ENCODE assay signal across 22 cellular contexts in genomic region chr7:87263537-87263936, GRCh38. TPM values are rescaled to one million over a fixed set of nuclear protein-coding genes. Genes with fewer than 3 reads are reported as not detected.
DNase-seq lines count a peak whose midpoint lies in the region; ATAC-seq, FAIRE-seq and TF ChIP-seq lines count a peak whose summit lies in the region.
"Had no signal": no experiment of that assay in that cellular context is flagged by ENCODE, and none has a peak within 500 bp of the region (broad histone marks: within the 10 kb centered on the region; RNA-seq: fewer than 3 reads in every experiment).

No MANE protein-coding gene starts in this region.

- no peaks in the 10 kb centered on the region for H3K79me1 ChIP-seq in H1 (ENCODE audit: low read depth, low read length)

- CTCF ChIA-PET in H1 (lab: Charles Lee; ENCODE audit: partially characterized antibody), result interaction anchor here (0.7 to 1.8 kb wide), 3 partner anchors 49 to 152 kb away, joined by 3 to 4 read pairs (median 3); no protein-coding TSS in a partner anchor

- H3K56ac ChIP-seq in H1 (replicated peaks; ENCODE audit: insufficient read length, low read depth, low read length), result no peak overlapping the region

- no peaks in the 10 kb centered on the region for H3K36me3 ChIP-seq in H1 (ENCODE audit: control insufficient read depth in 2 of 4, insufficient read depth in 4 of 4, low read length in 3 of 4)
- H3K36me3 ChIP-seq: BE2C; BLaER1 treated with 17β-estradiol and CSF1 and Interleukin-3, amounts not matched to agents 10 nM and 100 nM; HAP-1 had no signal

- TF ChIP-seq RAD21 in H1 (IDR thresholded peaks at IDR 0.05 in 1 of 2, conservative IDR thresholded peaks at IDR 0.05 in 1 of 2; ENCODE audit: low read depth in 2 of 2, low read length in 2 of 2), result no peak

- POLR2A ChIA-PET in H1 (lab: Charles Lee; ENCODE audit: partially characterized antibody), result interaction anchor here (1.3 kb wide), 1 partner anchor 12 kb away, joined by 4 read pairs; no protein-coding TSS in a partner anchor

- no peaks in the 10 kb centered on the region for H3K9me3 ChIP-seq in H1 (ENCODE audit: insufficient read depth in 2 of 2, low read depth in 1 of 2, low read length in 1 of 2)
- H3K9me3 ChIP-seq: A549, BE2C, HAP-1 had no signal

- H3K4me1 ChIP-seq in H1 (replicated peaks in 1 of 4; ENCODE audit: control insufficient read depth in 3 of 4, insufficient read depth in 4 of 4, low read length in 3 of 4), result no peaks in the 10 kb centered on the region
- H3K4me1 ChIP-seq: A549, BE2C, HAP-1 had no signal

- TF ChIP-seq POLR2A in H1 (IDR thresholded peaks at IDR 0.05; ENCODE audit: control extremely low read depth in 1 of 2, low read depth in 2 of 2, low read length in 2 of 2), result no peak

- no peak for FAIRE-seq in H1 (lab: Jason Lieb, UNC)
- FAIRE-seq: A549, D721Med, G401.6, GM12892, H54 had no signal

- peak; percentile 19 for DNase-seq in NCI-H748 (lab: John Stamatoyannopoulos, UW; ENCODE audit: unreplicated experiment)
- no peak for DNase-seq in NCI-H748 treated with DMSO at 0.1 percent for 48 hours (lab: John Stamatoyannopoulos, UW)
- DNase-seq in NCI-H69 (lab: John Stamatoyannopoulos, UW), result peak; percentile 23
- DNase-seq in H1 (ENCODE audit: low read depth in 1 of 2, low spot score in 2 of 2), result no peak
- DNase-seq in H4 (ENCODE audit: low spot score), result no peak
- DNase-seq: 8988T; ACHN; AML-193; BE2C; CD4-positive, alpha-beta T cell; CD8-positive, alpha-beta memory T cell; DMS 273 treated with DMSO at 0.1 percent for 48 hours; DND-41; HFFc6 had no signal

- H4K5ac ChIP-seq in H1 (ENCODE audit: insufficient read length, low read depth, low read length), result no peak overlapping the region

- H3K18ac ChIP-seq in H1 (ENCODE audit: extremely low read depth, low read length), result no peak overlapping the region

- no peaks in the 10 kb centered on the region for H4K20me1 ChIP-seq in H1 (replicated peaks in 1 of 2; ENCODE audit: control insufficient read depth in 1 of 2, insufficient read depth in 2 of 2, low read length in 2 of 2)
- H4K20me1 ChIP-seq: BLaER1 treated with 17β-estradiol and CSF1 and Interleukin-3, amounts not matched to agents 10 nM and 100 nM had no signal

- no peaks in the 10 kb centered on the region for H3K79me2 ChIP-seq in H1 (ENCODE audit: control insufficient read depth in 1 of 2, insufficient read depth in 2 of 2, low read length in 2 of 2)

- H2BK12ac ChIP-seq in H1 (ENCODE audit: low read depth, low read length), result no peak overlapping the region

- no peak overlapping the region for H3K4me2 ChIP-seq in H1 (ENCODE audit: insufficient read depth in 1 of 2, low read depth in 2 of 2, low read length in 2 of 2)
- H3K4me2 ChIP-seq: A549; BLaER1 treated with 17β-estradiol and CSF1 and Interleukin-3, amounts not matched to agents 10 nM and 100 nM had no signal

- no peak overlapping the region for H2AK5ac ChIP-seq in H1 (ENCODE audit: low read depth, low read length)

- no peak overlapping the region for H2BK5ac ChIP-seq in H1 (ENCODE audit: low read depth, low read length)

- H3K14ac ChIP-seq in H1 (ENCODE audit: insufficient read length), result no peak overlapping the region

- H3K4me3 ChIP-seq in H1 (ENCODE audit: extremely low read depth in 1 of 4, insufficient read depth in 2 of 4, low read depth in 3 of 4, low read length in 4 of 4), result no peak overlapping the region
- H3K4me3 ChIP-seq: A549; BLaER1 treated with 17β-estradiol and CSF1 and Interleukin-3, amounts not matched to agents 10 nM and 100 nM; HAP-1 had no signal

- H2AFZ ChIP-seq in H1 (ENCODE audit: low read length), result peak overlapping the region; percentile 90

- H3K27ac ChIP-seq in H1 (ENCODE audit: low read depth, low read length), result no peak overlapping the region
- H3K27ac ChIP-seq: A549; BLaER1 treated with 17β-estradiol and CSF1 and Interleukin-3, amounts not matched to agents 10 nM and 100 nM had no signal

- H3K23me2 ChIP-seq in H1 (ENCODE audit: low read depth, low read length), result no peaks in the 10 kb centered on the region

- 99% methylated on average over 6 of the region's 8 CpGs; no CpG with 5 or more reads in 1 of the 2 experiments for WGBS in H1 (ENCODE audit: extremely low coverage in 1 of 2, insufficient coverage in 1 of 2, insufficient read length in 1 of 2, insufficient replicate concordance in 2 of 2, low coverage in 1 of 2, low lambda C conversion rate in 2 of 2, missing lambda C conversion rate in 1 of 2), 2 experiments

- TF ChIP-seq EP300 in H1 (IDR thresholded peaks at IDR 0.05; ENCODE audit: borderline replicate concordance in 1 of 2, low read depth in 2 of 2, low read length in 2 of 2), result no peak

- no peak overlapping the region for H3K23ac ChIP-seq in H1 (ENCODE audit: insufficient read length)

- H4K91ac ChIP-seq in H1 (replicated peaks; ENCODE audit: insufficient read length, low read length), result no peak overlapping the region

- no peak overlapping the region for H3K9ac ChIP-seq in H1 (replicated peaks in 1 of 4; ENCODE audit: extremely low read depth in 1 of 4, low read depth in 3 of 4, low read length in 3 of 4)
- H3K9ac ChIP-seq: BLaER1 treated with 17β-estradiol and CSF1 and Interleukin-3, amounts not matched to agents 10 nM and 100 nM had no signal

- no peak overlapping the region for H2BK20ac ChIP-seq in H1 (ENCODE audit: low read length)

- TF ChIP-seq CTCF in H1 (IDR thresholded peaks at IDR 0.05; ENCODE audit: control extremely low read depth in 1 of 3, insufficient read depth in 1 of 3, low read depth in 1 of 3, low read length in 3 of 3), result no peak

- no peak for ATAC-seq in HG02852 (IDR thresholded peaks at IDR 0.05; ENCODE audit: unreplicated experiment)
- ATAC-seq: A549 had no signal

- no peak overlapping the region for H3K4ac ChIP-seq in H1 (replicated peaks; ENCODE audit: insufficient read length, low read depth, low read length)

- H4K8ac ChIP-seq in H1 (ENCODE audit: extremely low read depth, insufficient read depth, low read length), result no peak overlapping the region

- no peak overlapping the region for H2BK120ac ChIP-seq in H1 (replicated peaks; ENCODE audit: low read depth, low read length)

- H2BK15ac ChIP-seq in H1 (ENCODE audit: low read length), result no peak overlapping the region

- no peaks in the 10 kb centered on the region for H3K27me3 ChIP-seq in H1 (replicated peaks in 1 of 4; ENCODE audit: control insufficient read depth in 3 of 4, extremely low read depth in 1 of 4, insufficient read depth in 3 of 4, low read length in 3 of 4)
- H3K27me3 ChIP-seq: BE2C; BLaER1 treated with 17β-estradiol and CSF1 and Interleukin-3, amounts not matched to agents 10 nM and 100 nM had no signal

TF ChIP-seq in H1, 55 proteins besides CTCF, POLR2A, EP300 and RAD21:
- TF ChIP-seq CREB1 (IDR thresholded peaks at IDR 0.05), result no peak
- TF ChIP-seq FOSL1 (IDR thresholded peaks at IDR 0.05; ENCODE audit: insufficient read depth, low read depth, low read length), result no peak
- no peak for TF ChIP-seq KDM4A (IDR thresholded peaks at IDR 0.05; ENCODE audit: low read depth, low read length, severe bottlenecking)
- no peak for TF ChIP-seq SRF (IDR thresholded peaks at IDR 0.05; ENCODE audit: low read depth, low read length)
- TF ChIP-seq GTF2F1 (IDR thresholded peaks at IDR 0.05; ENCODE audit: borderline replicate concordance, low read depth, low read length), result no peak
- TF ChIP-seq RNF2 (IDR thresholded peaks at IDR 0.05; ENCODE audit: borderline replicate concordance, low read depth, low read length, missing control alignments, poor library complexity, severe bottlenecking), result no peak
- no peak for TF ChIP-seq CBX5 (IDR thresholded peaks at IDR 0.05; ENCODE audit: low read depth, low read length)
- no peak for TF ChIP-seq POU5F1 (IDR thresholded peaks at IDR 0.05; ENCODE audit: low read depth, low read length)
- TF ChIP-seq CHD1 (IDR thresholded peaks at IDR 0.05; ENCODE audit: low read depth, low read length), result no peak
- no peak for TF ChIP-seq JUN (IDR thresholded peaks at IDR 0.05; ENCODE audit: low read depth, low read length)
- TF ChIP-seq RBBP5 (IDR thresholded peaks at IDR 0.05; ENCODE audit: borderline replicate concordance, low read depth, low read length), result no peak
- no peak for TF ChIP-seq CEBPB (IDR thresholded peaks at IDR 0.05; ENCODE audit: low read depth, low read length)
- TF ChIP-seq YY1 (IDR thresholded peaks at IDR 0.05; ENCODE audit: low read depth, low read length), result no peak
- no peak for TF ChIP-seq POLR2AphosphoS5 (IDR thresholded peaks at IDR 0.05; ENCODE audit: low read depth, low read length)

RNA-seq across cellular contexts. Expression of gene TMEM243, which starts 44.0 kb away (rescaled TPM):
- total RNA-seq in H1 (2021; fragmentation: NEBNext Ultra II Directional; extraction: Animal tissue kit (Norgen Biotek cat#: 25700)), result 26.0 and 27.6 TPM in 2 replicates
- 16.4 and 23.7 TPM in 2 replicates for polyA plus RNA-seq in H1 (2011; rRNA removed)
- 25.0 TPM for polyA plus RNA-seq in H1 (2011; cell fraction: cytosol; rRNA removed)
- polyA plus RNA-seq in H1 (2011; cell fraction: nucleus; rRNA removed), result 23.2 TPM
- 17.4 to 22.2 TPM (median 18.6 TPM) in 4 replicates for polyA plus RNA-seq in H1 (2012, experiment 1 of 2)
- polyA plus RNA-seq in H1 (2012, experiment 2 of 2), result 13.3 TPM
- polyA plus RNA-seq in H1 (2013, experiment 1 of 2), result 25.3 TPM
- polyA plus RNA-seq in H1 (2013, experiment 2 of 2), result 25.3 TPM
- 22.3 and 23.7 TPM in 2 replicates for polyA minus RNA-seq in H1 (2011; rRNA and poly(A)+ RNA removed)
- polyA minus RNA-seq in H1 (2011; cell fraction: cytosol; rRNA and poly(A)+ RNA removed), result 11.0 TPM
- 61.9 TPM for polyA minus RNA-seq in H1 (2011; cell fraction: nucleus; rRNA and poly(A)+ RNA removed)
- 61.7 and 73.9 TPM in 2 replicates for total RNA-seq in H4 (2014; rRNA removed; shearing (Covaris generic))

Comparison
In these comparisons a context has a peak if more than half of its experiments do, and no peak if none do; other contexts are left out.
1. DNase-seq: peak in NCI-H748 (single experiment) and NCI-H69 (single experiment); none in NCI-H748 treated with DMSO at 0.1 percent for 48 hours (single experiment), H1 (0 of 2) and H4 (single experiment).